ENCODE assay signal across 8 cellular contexts in genomic region chr7:151341357-151342101, GRCh38. TPM values are rescaled to one million over a fixed set of nuclear protein-coding genes. Genes with fewer than 3 reads are reported as not detected.
A peak's percentile ranks its signal among the peaks of the same experiment; 100 is the strongest.
DNase-seq lines count a peak whose midpoint lies in the region; ATAC-seq lines count a peak whose summit lies in the region.

TSS of gene NUB1 (plus strand) at chr7:151341812. CDS start at chr7:151345350, 3,538 bp downstream.

- H3K4me1 Mint-ChIP-seq in immature natural killer cell, result peaks cover 23 to 29% of the 10 kb centered on the region in 2 donors

- peak within 1 kb of the TSS; percentile 89 to 96 (median 91) for H3K4me3 Mint-ChIP-seq in immature natural killer cell

- ATAC-seq in HG03095 (IDR thresholded peaks at IDR 0.05; ENCODE audit: unreplicated experiment), result peak; percentile 45

- H3K27ac Mint-ChIP-seq in immature natural killer cell, result peak within 1 kb of the TSS; percentile 93 to 97 (median 94)

- DNase-seq in SKM-1 treated with dmso at 0.1 percent for 144 hours (lab: John Stamatoyannopoulos, UW; ENCODE audit: unreplicated experiment) (peak; percentile 53), SKM-1 (lab: John Stamatoyannopoulos, UW; ENCODE audit: unreplicated experiment) (no peak), NCI-H2227 (lab: John Stamatoyannopoulos, UW; ENCODE audit: unreplicated experiment) (peak; percentile 95), caudate nucleus (lab: John Stamatoyannopoulos, UW) (peak in 60 of 61 donors; percentile 26 to 94 (median 83)), immature natural killer cell (peak; percentile 92 to 93 (median 93)), smooth muscle cell of the brain vasculature (ENCODE audit: low read depth, low spot score) (peak; percentile 40)
- peak; percentile 86 for DNase-seq in activated CD4-positive, CD25-positive, alpha-beta regulatory T cell treated with anti-CD3 and anti-CD28 coated beads, Interleukin-2, amount 50 U/mL, for 16 hours (ENCODE audit: low read depth, low spot score)

- H3K36me3 Mint-ChIP-seq in immature natural killer cell, result peaks cover 4 to 9% (median 8%) of the 10 kb centered on the region in 3 donors

- H3K27ac ChIP-seq in caudate nucleus (ENCODE audit: low read depth, low read length), result no peak within 1 kb of the TSS

- H3K9me3 Mint-ChIP-seq in immature natural killer cell, result no peaks in the 10 kb centered on the region

- H3K27me3 Mint-ChIP-seq in immature natural killer cell (ENCODE audit: low read depth in 3 of 3), result peaks cover 6 to 14% (median 6%) of the 10 kb centered on the region in 3 donors

RNA-seq across cellular contexts. Expression of gene NUB1, which starts in this region (rescaled TPM):
- 10 to 100 TPM; 49.8 to 85.4 (median 77.4) TPM for polyA plus RNA-seq in immature natural killer cell
